In genomic region chr12:13478650-13479181, GRCh38 we compare ENCODE assay signal across 33 cellular contexts.
"Had no signal": no experiment of that assay in that cellular context is flagged by ENCODE, and none has a peak within 500 bp of the region (broad histone marks: within the 10 kb centered on the region; RNA-seq: fewer than 3 reads in every experiment).

No MANE protein-coding gene starts in this region.

- H3K4me3 Mint-ChIP-seq: naive B cell; naive thymus-derived CD8-positive, alpha-beta T cell; natural killer cell treated with Interleukin-12 subunit alpha and Interleukin-12 subunit beta and Interleukin-15 and Interleukin-18, amount 100 ng/mL, for 72 hours; nephron progenitor cell; neural crest cell; stimulated activated memory B cell treated with anti-CD40 and anti-IgM and Interleukin-4, amounts not matched to agents 10 μg/mL and 1 μg/mL and 100 μg/mL, for 72 hours; stimulated activated naive CD8-positive, alpha-beta T cell treated with anti-CD3 and anti-CD28 coated beads, Interleukin-15, amount 100 ng/mL, for 72 hours had no signal

- H3K27me3 ChIP-seq: neutrophil, ovary, testis, tibial artery, transverse colon, upper lobe of left lung, uterus had no signal

- H2AFZ ChIP-seq: parathyroid adenoma had no signal

- DNase-seq: naive B cell; naive thymus-derived CD8-positive, alpha-beta T cell; nephron progenitor cell; nucleus accumbens; ovary; posterior cingulate gyrus; psoas muscle; right cardiac atrium; spleen; stimulated activated CD4-positive, alpha-beta T cell treated with anti-CD3 and anti-CD28 coated beads, Interleukin-12 subunit alpha, Interleukin-12 subunit beta, amount 100 ng/mL, for 4 hours; stimulated activated CD4-positive, alpha-beta T cell treated with anti-CD3 and anti-CD28 coated beads, Interleukin-1b, Interleukin-23, amount 100 ng/mL, for 48 hours; stimulated activated CD4-positive, alpha-beta T cell treated with anti-CD3 and anti-CD28 coated beads, Interleukin-4, amount 100 ng/mL, for 1 hour; stimulated activated CD4-positive, alpha-beta T cell treated with anti-CD3 and anti-CD28 coated beads, Interleukin-4, amount 100 ng/mL, for 4 hours; stimulated activated CD8-positive, alpha-beta memory T cell treated with anti-CD3 and anti-CD28 coated beads, Interleukin-4, amount 100 ng/mL, for 48 hours; stimulated activated naive CD4-positive, alpha-beta T cell; stimulated activated naive CD8-positive, alpha-beta T cell treated with anti-CD3 and anti-CD28 coated beads, Interleukin-15, amount 100 ng/mL, for 72 hours; stimulated activated naive CD8-positive, alpha-beta T cell treated with anti-CD3 and anti-CD28 coated beads, Interleukin-15, Interleukin-2, amounts not matched to agents 100 U/mL and 50 U/mL, for 24 hours; substantia nigra; testis; tibial artery; transverse colon; upper lobe of left lung; uterus had no signal

- H3K9ac ChIP-seq: parathyroid adenoma had no signal

- H3K36me3 ChIP-seq: neutrophil, ovary, spleen, suprapubic skin, tibial artery, transverse colon, upper lobe of left lung, uterus had no signal

- H3K4me1 ChIP-seq: parathyroid adenoma, psoas muscle, spleen, suprapubic skin, testis, tibial artery, transverse colon, upper lobe of left lung, uterus had no signal

- H3K9me3 ChIP-seq: neutrophil, ovary, psoas muscle, spleen, suprapubic skin, testis, tibial artery, transverse colon, upper lobe of left lung, uterus had no signal

- H3K27ac Mint-ChIP-seq: naive B cell; naive thymus-derived CD8-positive, alpha-beta T cell; natural killer cell treated with Interleukin-12 subunit alpha and Interleukin-12 subunit beta and Interleukin-15 and Interleukin-18, amount 100 ng/mL, for 72 hours; nephron progenitor cell; progenitor cell of endocrine pancreas; stimulated activated memory B cell treated with anti-CD40 and anti-IgM and Interleukin-4, amounts not matched to agents 10 μg/mL and 1 μg/mL and 100 μg/mL, for 72 hours had no signal

- H3K4me2 ChIP-seq: smooth muscle cell had no signal

- H3K79me2 ChIP-seq: parathyroid adenoma had no signal

- H3K27me3 Mint-ChIP-seq: progenitor cell of endocrine pancreas; stimulated activated memory B cell treated with anti-CD40 and anti-IgM and Interleukin-4, amounts not matched to agents 10 μg/mL and 1 μg/mL and 100 μg/mL, for 72 hours had no signal

- H3K9me3 Mint-ChIP-seq: nephron progenitor cell; neural crest cell; stimulated activated memory B cell treated with anti-CD40 and anti-IgM and Interleukin-4, amounts not matched to agents 10 μg/mL and 1 μg/mL and 100 μg/mL, for 72 hours had no signal

- H3K4me1 Mint-ChIP-seq: naive B cell; naive thymus-derived CD8-positive, alpha-beta T cell; neural crest cell; stimulated activated naive CD8-positive, alpha-beta T cell treated with anti-CD3 and anti-CD28 coated beads, Interleukin-15, amount 100 ng/mL, for 72 hours had no signal

- H3K27ac ChIP-seq: neutrophil, ovary, parathyroid adenoma, psoas muscle, skin epidermis, spleen, suprapubic skin, testis, tibial artery, transverse colon, upper lobe of left lung, uterus had no signal

- H3K36me3 Mint-ChIP-seq: naive B cell; naive thymus-derived CD8-positive, alpha-beta T cell; natural killer cell treated with Interleukin-12 subunit alpha and Interleukin-12 subunit beta and Interleukin-15 and Interleukin-18, amount 100 ng/mL, for 72 hours; stimulated activated memory B cell treated with anti-CD40 and anti-IgM and Interleukin-4, amounts not matched to agents 10 μg/mL and 1 μg/mL and 100 μg/mL, for 72 hours had no signal

- ATAC-seq: naive thymus-derived CD8-positive, alpha-beta T cell; natural killer cell treated with Interleukin-12 subunit alpha and Interleukin-12 subunit beta and Interleukin-15 and Interleukin-18, amount 100 ng/mL, for 72 hours; psoas muscle; right cardiac atrium; sciatic nerve; stimulated activated memory B cell treated with anti-CD40 and anti-IgM and Interleukin-4, amounts not matched to agents 10 μg/mL and 1 μg/mL and 100 μg/mL, for 72 hours; stimulated activated naive CD8-positive, alpha-beta T cell treated with anti-CD3 and anti-CD28 coated beads, Interleukin-15, amount 100 ng/mL, for 72 hours; stimulated activated naive CD8-positive, alpha-beta T cell treated with anti-CD3 and anti-CD28 coated beads, Interleukin-15, Interleukin-2, amounts not matched to agents 100 U/mL and 50 U/mL, for 24 hours had no signal

- H3K4me3 ChIP-seq: ovary, psoas muscle, skin epidermis, smooth muscle cell, spleen, suprapubic skin, testis, tibial artery, transverse colon, upper lobe of left lung, uterus had no signal
